In the genomic region with DNA sequence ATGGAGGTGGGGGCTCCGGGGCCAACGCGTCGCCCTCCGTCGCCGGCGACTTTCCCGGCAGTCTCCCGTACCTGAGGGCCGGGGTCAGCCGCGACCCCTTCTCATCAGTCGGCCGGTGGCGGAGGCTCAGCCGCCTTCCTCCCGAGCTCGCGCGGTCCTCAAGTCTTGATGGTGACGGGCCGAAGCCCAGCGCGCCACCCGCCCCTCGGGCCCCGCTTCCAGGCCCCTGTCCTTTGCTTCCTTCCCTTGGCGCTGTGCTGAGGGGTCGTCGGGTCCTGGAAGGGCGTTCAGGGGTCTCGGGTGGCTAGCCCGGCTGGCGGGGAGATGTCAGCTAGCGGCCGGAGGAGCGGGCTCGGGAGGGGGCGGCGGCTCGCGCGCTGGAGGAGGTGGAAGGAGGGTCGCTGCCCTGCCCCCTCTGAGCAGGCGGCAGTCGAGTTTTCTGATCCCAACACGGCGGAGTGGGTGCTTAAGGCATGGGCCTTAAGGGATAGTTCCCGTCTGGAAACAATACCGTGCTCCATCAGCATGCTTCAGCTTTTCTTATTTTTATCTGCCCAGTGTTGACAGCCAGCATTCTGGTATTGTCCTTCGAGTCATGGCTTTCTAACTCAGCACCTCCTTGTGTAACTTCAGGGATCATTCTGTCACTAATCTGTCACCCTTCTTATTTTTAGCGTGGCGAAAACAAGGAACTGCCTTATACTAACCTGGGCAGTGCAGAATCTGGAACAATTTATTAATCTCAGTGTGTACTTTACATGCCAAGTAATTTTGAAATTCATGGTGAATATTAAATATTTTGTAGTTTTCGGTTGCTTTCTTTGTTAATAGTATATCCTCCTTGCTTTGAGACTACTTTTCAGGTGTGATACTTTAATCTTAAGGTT, we compare ENCODE assay signal across 8 cellular contexts. TPM values are rescaled to one million over a fixed set of nuclear protein-coding genes. Genes with fewer than 3 reads are reported as not detected.
A peak's percentile ranks its signal among the peaks of the same experiment; 100 is the strongest.
DNase-seq lines count a peak whose midpoint lies in the region; ATAC-seq and TF ChIP-seq lines count a peak whose summit lies in the region.

No MANE protein-coding gene starts in this region.

- H3K4me1 ChIP-seq in left ventricle myocardium inferior: peaks cover 62% of the 10 kb centered on the region

- H3K27me3 Mint-ChIP-seq in progenitor cell of endocrine pancreas: no peaks in the 10 kb centered on the region

- intact Hi-C loops in left ventricle myocardium inferior (cut with micrococcal nuclease): no loop called here

- no peaks in the 10 kb centered on the region for H3K9me3 ChIP-seq in left ventricle myocardium inferior (replicated peaks)

- peak; percentile 1 to 5 for DNase-seq in NCI-H446 (lab: John Stamatoyannopoulos, UW)
- no peak for DNase-seq in NCI-H446 treated with DMSO at 0.1 percent for 48 hours (lab: John Stamatoyannopoulos, UW)
- peak; percentile 36 for DNase-seq in HT1080 (ENCODE audit: low read depth)
- peak; percentile 84 for DNase-seq in SIG-M5 treated with dmso at 0.1 percent for 504 hours (lab: John Stamatoyannopoulos, UW; ENCODE audit: unreplicated experiment)
- DNase-seq in amygdala (lab: John Stamatoyannopoulos, UW): peak in 40 of 56 donors; percentile 6 to 65 (median 38)
- peak; percentile 36 for DNase-seq in left ventricle myocardium inferior
- DNase-seq in progenitor cell of endocrine pancreas (ENCODE audit: low spot score, unreplicated experiment): peak; percentile 42

- peak overlapping the region; percentile 97 for H3K4me3 Mint-ChIP-seq in progenitor cell of endocrine pancreas (ENCODE audit: low read depth)

- no peaks in the 10 kb centered on the region for H3K27me3 ChIP-seq in left ventricle myocardium inferior (ENCODE audit: low read depth)

- H3K4me3 ChIP-seq in left ventricle myocardium inferior: peak overlapping the region; percentile 97

- TF ChIP-seq CTCF in left ventricle myocardium inferior (IDR thresholded peaks at IDR 0.05; ENCODE audit: borderline replicate concordance) (no peak), progenitor cell of endocrine pancreas (IDR thresholded peaks at IDR 0.05; ENCODE audit: unreplicated experiment) (peak; percentile 10)

- peak overlapping the region; percentile 99 for H3K27ac Mint-ChIP-seq in progenitor cell of endocrine pancreas

- H3K27ac ChIP-seq in left ventricle myocardium inferior (replicated peaks): peak overlapping the region; percentile 88

- peaks cover 26% of the 10 kb centered on the region for H3K4me1 Mint-ChIP-seq in progenitor cell of endocrine pancreas (ENCODE audit: low read depth)

- no peaks in the 10 kb centered on the region for H3K36me3 Mint-ChIP-seq in progenitor cell of endocrine pancreas (ENCODE audit: insufficient read depth)

- peaks cover 7% of the 10 kb centered on the region for H3K36me3 ChIP-seq in left ventricle myocardium inferior

- H3K9me3 Mint-ChIP-seq in progenitor cell of endocrine pancreas (ENCODE audit: low read depth): no peaks in the 10 kb centered on the region

- no peak for ATAC-seq in GM18517 (IDR thresholded peaks at IDR 0.05; ENCODE audit: unreplicated experiment)

RNA-seq across cellular contexts. Expression of a gene that starts 0.7 kb away (rescaled TPM):
- 16.5 and 18.0 TPM in 2 replicates for total RNA-seq in HT1080 (2014; rRNA removed; shearing (Covaris generic))
- polyA plus RNA-seq in HT1080 (2015; cell fraction: cytosol; rRNA removed): 20.4 and 28.5 TPM in 2 replicates
- 20.3 and 27.2 TPM in 2 replicates for polyA plus RNA-seq in HT1080 (2015; cell fraction: nucleus; rRNA removed)
- 22.1 TPM for total RNA-seq in left ventricle myocardium inferior
- 12.3 and 13.0 TPM in 2 replicates for total RNA-seq in progenitor cell of endocrine pancreas

RNA-seq across cellular contexts. Expression of a gene that starts 1.1 kb away (rescaled TPM):
- total RNA-seq in HT1080 (2014; rRNA removed; shearing (Covaris generic)): 13.2 and 16.2 TPM in 2 replicates
- 24.6 and 27.1 TPM in 2 replicates for polyA plus RNA-seq in HT1080 (2015; cell fraction: cytosol; rRNA removed)
- polyA plus RNA-seq in HT1080 (2015; cell fraction: nucleus; rRNA removed): 10.1 and 13.7 TPM in 2 replicates
- total RNA-seq in left ventricle myocardium inferior: 8.2 TPM
- total RNA-seq in progenitor cell of endocrine pancreas: 17.9 and 20.7 TPM in 2 replicates
